In the genomic region with DNA sequence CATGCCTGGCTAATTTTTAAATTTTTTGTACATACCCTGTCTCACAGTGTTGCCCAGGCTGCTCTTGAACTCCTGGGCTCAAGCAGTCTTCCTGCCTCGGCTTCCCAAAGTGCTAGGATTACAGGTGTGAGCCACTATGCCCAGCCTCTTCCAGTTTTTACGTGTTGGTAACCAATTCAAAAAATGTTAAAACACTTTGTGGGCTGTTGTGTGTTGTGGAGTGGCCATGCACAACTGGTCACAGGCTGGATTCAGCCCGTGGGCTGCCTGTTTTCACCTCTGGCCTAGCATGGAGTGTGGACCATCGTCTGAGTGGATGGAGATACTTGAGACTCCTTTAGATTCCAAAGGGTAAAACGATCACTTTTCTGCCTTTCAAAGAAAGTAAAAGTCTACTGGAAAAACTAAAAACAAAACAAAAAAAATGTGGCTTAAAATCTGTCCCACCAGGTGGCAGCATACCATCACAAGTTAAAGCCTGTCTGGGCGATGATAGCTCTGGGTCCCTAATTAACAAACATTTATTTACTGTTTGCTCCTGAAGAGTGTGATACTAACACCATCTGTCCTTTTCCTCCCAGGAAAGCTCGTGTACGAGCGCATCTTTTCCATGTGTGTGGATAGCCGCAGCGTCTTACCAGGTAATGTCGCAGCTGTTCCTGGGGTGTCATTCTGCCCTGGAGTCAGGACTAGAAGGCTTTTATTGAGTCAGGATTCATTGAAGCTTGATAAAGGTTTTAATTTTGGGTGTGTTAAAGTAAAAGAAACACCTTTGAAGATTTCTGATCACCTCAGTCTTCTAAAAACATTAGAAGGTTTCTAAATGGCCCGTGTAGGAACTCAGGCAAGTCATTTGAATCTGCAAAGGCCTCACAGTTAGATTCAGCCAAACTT, we compare ENCODE assay signal across 8 cellular contexts. TPM values are rescaled to one million over a fixed set of nuclear protein-coding genes. Genes with fewer than 3 reads are reported as not detected.
A peak's percentile ranks its signal among the peaks of the same experiment; 100 is the strongest.
DNase-seq lines count a peak whose midpoint lies in the region; ATAC-seq and TF ChIP-seq lines count a peak whose summit lies in the region.

No MANE protein-coding gene starts in this region.

- H3K36me3 ChIP-seq in SJCRH30, result no peaks in the 10 kb centered on the region; the same call in 1 of the 2 replicates

- ATAC-seq in GM18505 (IDR thresholded peaks at IDR 0.05; ENCODE audit: unreplicated experiment), result no peak
- no peak for ATAC-seq in HG03520 (IDR thresholded peaks at IDR 0.05; ENCODE audit: unreplicated experiment)

- H3K36me3 Mint-ChIP-seq in mesothelial cell of epicardium, result peaks cover 31% of the 10 kb centered on the region

- H3K9me3 Mint-ChIP-seq in mesothelial cell of epicardium, result peaks cover 9% of the 10 kb centered on the region

- H3K4me3 Mint-ChIP-seq in mesothelial cell of epicardium, result no peak overlapping the region

- no peaks in the 10 kb centered on the region for H3K9me3 ChIP-seq in SJCRH30 (replicated peaks)

- H3K27me3 ChIP-seq in SJCRH30, result no peaks in the 10 kb centered on the region

- H3K27me3 Mint-ChIP-seq in mesothelial cell of epicardium (ENCODE audit: low read depth), result no peaks in the 10 kb centered on the region

- no peak overlapping the region for H3K27ac ChIP-seq in SJCRH30
- peak overlapping the region; percentile 94 for H3K27ac ChIP-seq in cingulate gyrus (ENCODE audit: low read depth, low read length)

- no peaks in the 10 kb centered on the region for H3K4me1 ChIP-seq in SJCRH30

- TF ChIP-seq CTCF in mesothelial cell of epicardium (IDR thresholded peaks at IDR 0.05; ENCODE audit: unreplicated experiment), result peak; percentile 74

- peak overlapping the region; percentile 59 for H3K27ac Mint-ChIP-seq in mesothelial cell of epicardium

- no peaks in the 10 kb centered on the region for H3K4me1 Mint-ChIP-seq in mesothelial cell of epicardium

- DNase-seq in DMS153 treated with DMSO at 0.1 percent for 48 hours (lab: John Stamatoyannopoulos, UW; ENCODE audit: unreplicated experiment), result peak; percentile 20
- DNase-seq in DMS153 (lab: John Stamatoyannopoulos, UW), result no peak
- DNase-seq in HT1080 (ENCODE audit: low read depth), result peak; percentile 3
- peak; percentile 8 to 53 for DNase-seq in SJCRH30
- no peak for DNase-seq in mesothelial cell of epicardium (ENCODE audit: low spot score in 2 of 2, unreplicated experiment in 2 of 2)

- no peak for TF ChIP-seq POLR2A in GM18505 (IDR thresholded peaks at IDR 0.05; ENCODE audit: borderline replicate concordance, extremely low read depth, insufficient read depth, insufficient read length)

- H3K4me3 ChIP-seq in SJCRH30, result no peak overlapping the region

RNA-seq across cellular contexts. Expression of gene VPS35L, which starts 45.8 kb away (rescaled TPM):
- 18.9 and 25.3 TPM in 2 replicates for total RNA-seq in HT1080 (2014; rRNA removed; shearing (Covaris generic))
- polyA plus RNA-seq in HT1080 (2015; cell fraction: cytosol; rRNA removed), result 48.0 and 53.4 TPM in 2 replicates
- 66.4 and 67.6 TPM in 2 replicates for polyA plus RNA-seq in HT1080 (2015; cell fraction: nucleus; rRNA removed)
- total RNA-seq in SJCRH30 (2014; rRNA removed; shearing (Covaris generic)), result 18.8 and 20.8 TPM in 2 replicates
- total RNA-seq in mesothelial cell of epicardium, result 59.3 to 62.2 TPM (median 59.4 TPM) in 3 replicates

Comparison
In these comparisons a context has a peak if more than half of its experiments do, and no peak if none do; other contexts are left out.
1. DNase-seq: peak in DMS153 treated with DMSO at 0.1 percent for 48 hours (single experiment), HT1080 (single experiment) and SJCRH30 (2 of 2); none in DMS153 (single experiment) and mesothelial cell of epicardium (0 of 2).